8 cellular contexts compared by ENCODE assay signal in the genomic region with DNA sequence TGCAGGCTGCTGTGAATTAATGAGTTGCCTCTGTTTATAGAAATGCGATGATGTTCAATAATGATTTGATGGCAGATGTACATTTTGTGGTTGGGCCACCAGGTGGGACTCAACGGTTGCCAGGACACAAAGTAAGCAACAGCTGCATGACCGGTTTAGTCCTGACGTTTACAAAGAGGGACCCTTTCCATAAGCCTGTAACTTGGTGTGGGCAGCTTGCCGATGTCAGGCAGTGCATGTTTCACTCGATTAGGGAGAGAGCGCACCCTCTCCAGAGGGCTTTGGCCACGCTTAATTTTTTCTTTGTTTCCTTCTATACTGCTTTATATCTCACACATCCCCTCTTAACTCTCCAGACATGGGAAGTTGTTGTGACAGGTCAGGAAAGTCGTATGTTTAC. TPM values are rescaled to one million over a fixed set of nuclear protein-coding genes. Genes with fewer than 3 reads are reported as not detected.
DNase-seq lines count a peak whose midpoint lies in the region; ATAC-seq and TF ChIP-seq lines count a peak whose summit lies in the region.

No MANE protein-coding gene starts in this region.

- TF ChIP-seq CTCF in right atrium auricular region (IDR thresholded peaks at IDR 0.05): no peak

- peak overlapping the region; percentile 65 for H3K4me2 ChIP-seq in skeletal muscle satellite cell (ENCODE audit: low read length)

- peak overlapping the region; percentile 21 to 43 for H3K4me3 ChIP-seq in right atrium auricular region
- peak overlapping the region; percentile 48 for H3K4me3 ChIP-seq in skeletal muscle satellite cell (ENCODE audit: low read length)

- peak; percentile 94 for DNase-seq in NCI-H82 treated with DMSO at 0.1 percent for 48 hours (lab: John Stamatoyannopoulos, UW; ENCODE audit: unreplicated experiment)
- no peak for DNase-seq in right atrium auricular region (ENCODE audit: low spot score)
- DNase-seq in SKM-1 (lab: John Stamatoyannopoulos, UW; ENCODE audit: unreplicated experiment): no peak
- no peak for DNase-seq in HK-2 (ENCODE audit: unreplicated experiment)
- DNase-seq in iPS-NIHi7 (ENCODE audit: extremely low spot score): no peak

- peak overlapping the region; percentile 33 to 59 for H3K27ac ChIP-seq in right atrium auricular region

- H3K36me3 ChIP-seq in right atrium auricular region (peaks cover 12% of the 10 kb centered on the region), skeletal muscle satellite cell (ENCODE audit: insufficient read depth, low read length) (peaks cover 22% of the 10 kb centered on the region)

- H3K9me3 ChIP-seq in right atrium auricular region (no peaks in the 10 kb centered on the region), skeletal muscle satellite cell (replicated peaks; ENCODE audit: low read length) (no peaks in the 10 kb centered on the region)

- peak; percentile 66 for ATAC-seq in HG03354 (IDR thresholded peaks at IDR 0.05; ENCODE audit: poor library complexity, severe bottlenecking, unreplicated experiment)
- no peak for ATAC-seq in GM19328 (IDR thresholded peaks at IDR 0.05; ENCODE audit: unreplicated experiment)

- H3K9ac ChIP-seq in skeletal muscle satellite cell (ENCODE audit: low read depth, low read length): peak overlapping the region; percentile 12

- peaks cover 0 to 50% of the 10 kb centered on the region in 2 donors for H3K4me1 ChIP-seq in right atrium auricular region
- peaks cover 18% of the 10 kb centered on the region for H3K4me1 ChIP-seq in skeletal muscle satellite cell (ENCODE audit: control insufficient read depth, insufficient read depth, low read length)

- H3K27me3 ChIP-seq in right atrium auricular region: no peaks in the 10 kb centered on the region
- no peaks in the 10 kb centered on the region for H3K27me3 ChIP-seq in skeletal muscle satellite cell (ENCODE audit: control insufficient read depth, insufficient read depth, low read length)

RNA-seq across cellular contexts. Expression of a gene that starts 1.4 kb away (rescaled TPM):
- 10 to 100 TPM; 20.8 to 21.2 TPM for total RNA-seq in right atrium auricular region
- 12.9 and 16.8 TPM in 2 replicates for total RNA-seq in skeletal muscle satellite cell (2012; rRNA removed)
